ENCODE assay signal across 8 cellular contexts in genomic region chr9:124853605-124854143, GRCh38. TPM values are rescaled to one million over a fixed set of nuclear protein-coding genes. Genes with fewer than 3 reads are reported as not detected.
DNase-seq lines count a peak whose midpoint lies in the region; ATAC-seq and TF ChIP-seq lines count a peak whose summit lies in the region.

No MANE protein-coding gene starts in this region.

- no peak for TF ChIP-seq POLR2A in upper lobe of left lung (IDR thresholded peaks at IDR 0.05)

- H3K36me3 Mint-ChIP-seq in activated T-cell treated with anti-CD3 and anti-CD28 coated beads, Interleukin-2, amount 50 U/mL, for 4 hours (ENCODE audit: insufficient read depth) = peaks cover 18% of the 10 kb centered on the region
- peaks cover 6% of the 10 kb centered on the region for H3K36me3 Mint-ChIP-seq in memory B cell

- no peaks in the 10 kb centered on the region for H3K9me3 Mint-ChIP-seq in activated T-cell treated with anti-CD3 and anti-CD28 coated beads, Interleukin-2, amount 50 U/mL, for 4 hours
- no peaks in the 10 kb centered on the region for H3K9me3 Mint-ChIP-seq in memory B cell

- H3K27ac Mint-ChIP-seq in memory B cell = peak overlapping the region; percentile 74

- peak overlapping the region; percentile 66 for H3K4me3 Mint-ChIP-seq in activated T-cell treated with anti-CD3 and anti-CD28 coated beads, Interleukin-2, amount 50 U/mL, for 4 hours
- H3K4me3 Mint-ChIP-seq in memory B cell = peak overlapping the region; percentile 43

- H3K4me3 ChIP-seq in brain microvascular endothelial cell (ENCODE audit: low read depth, low read length) (peak overlapping the region; percentile 54), upper lobe of left lung (peak overlapping the region in 3 of 4 donors; percentile 35 to 54 (median 48))

- in situ Hi-C loops in brain microvascular endothelial cell (cut with HindIII; ENCODE audit: low pct_ligation_motif_present, low sequenced_read_pairs) = no loop called here

- no peaks in the 10 kb centered on the region for H3K9me3 ChIP-seq in upper lobe of left lung

- peaks cover 26% of the 10 kb centered on the region for H3K36me3 ChIP-seq in brain microvascular endothelial cell (replicated peaks)
- H3K36me3 ChIP-seq in upper lobe of left lung = peaks cover 8 to 26% (median 23%) of the 10 kb centered on the region in 4 donors

- peaks cover 23% of the 10 kb centered on the region for H3K4me1 Mint-ChIP-seq in activated T-cell treated with anti-CD3 and anti-CD28 coated beads, Interleukin-2, amount 50 U/mL, for 4 hours (ENCODE audit: low read depth)
- H3K4me1 Mint-ChIP-seq in memory B cell = peaks cover 3% of the 10 kb centered on the region

- DNase-seq in activated T-cell treated with anti-CD3 and anti-CD28 coated beads, Interleukin-2, amount 50 U/mL, for 4 hours = no peak
- DNase-seq in activated T-cell treated with anti-CD3 and anti-CD28 coated beads, Interleukin-2, amount 50 U/mL, for 48 hours = no peak
- DNase-seq in brain microvascular endothelial cell (no peak), memory B cell (ENCODE audit: low spot score in 2 of 2) (no peak), upper lobe of left lung (no peak), NCI-H2171 (lab: John Stamatoyannopoulos, UW) (no peak)
- DNase-seq in stimulated activated CD4-positive, alpha-beta T cell treated with anti-CD3 and anti-CD28 coated beads, Interleukin-1b, Interleukin-23, amount 100 ng/mL, for 48 hours = no peak

- no peak for TF ChIP-seq CTCF in brain microvascular endothelial cell (IDR thresholded peaks at IDR 0.05; ENCODE audit: low read depth, low read length, missing control alignments)
- no peak for TF ChIP-seq CTCF in upper lobe of left lung (IDR thresholded peaks at IDR 0.05)

- WGBS in upper lobe of left lung, 2 donors = 67 to 71% methylated on average over 4 to 10 of the region's 11 CpGs

- no peak for ATAC-seq in activated T-cell treated with anti-CD3 and anti-CD28 coated beads, Interleukin-2, amount 50 U/mL, for 4 hours
- ATAC-seq in memory B cell (ENCODE audit: low read depth) (no peak), upper lobe of left lung (ENCODE audit: low FRiP score in 2 of 2) (peak; percentile 3 to 36), GM19452 (IDR thresholded peaks at IDR 0.05; ENCODE audit: unreplicated experiment) (no peak)

- no peak for TF ChIP-seq EP300 in upper lobe of left lung (IDR thresholded peaks at IDR 0.05)

- H3K27me3 ChIP-seq in brain microvascular endothelial cell (replicated peaks) (no peaks in the 10 kb centered on the region), upper lobe of left lung (no peaks in the 10 kb centered on the region)

- peaks cover 4% of the 10 kb centered on the region for H3K27me3 Mint-ChIP-seq in activated T-cell treated with anti-CD3 and anti-CD28 coated beads, Interleukin-2, amount 50 U/mL, for 4 hours (ENCODE audit: low read depth)
- H3K27me3 Mint-ChIP-seq in memory B cell = no peaks in the 10 kb centered on the region

- peaks cover 11 to 18% (median 15%) of the 10 kb centered on the region in 4 donors for H3K4me1 ChIP-seq in upper lobe of left lung

- H3K27ac ChIP-seq in brain microvascular endothelial cell (no peak overlapping the region), upper lobe of left lung (peak overlapping the region in 2 of 4 donors; percentile 46 to 52)

RNA-seq across cellular contexts. Expression of gene WDR38, which starts 0.4 kb away (rescaled TPM):
- total RNA-seq in activated T-cell treated with anti-CD3 and anti-CD28 coated beads, Interleukin-2, amount 50 U/mL, for 4 hours = not detected
- total RNA-seq in upper lobe of left lung = 10 to 100 TPM in 2 of 6 donors, 1 to 10 TPM in 3, not detected in 1; 4.1 to 24.1 (median 9.0) TPM

RNA-seq across cellular contexts. Expression of gene RPL35, which starts 8.1 kb away (rescaled TPM):
- total RNA-seq in activated T-cell treated with anti-CD3 and anti-CD28 coated beads, Interleukin-2, amount 50 U/mL, for 4 hours = 1,000 to 10,000 TPM; 2,385 to 2,622 (median 2,487) TPM
- total RNA-seq in upper lobe of left lung = 1,000 to 10,000 TPM in 2 of 6 donors, 100 to 1,000 TPM in 4; 646 to 1,381 (median 944) TPM

RNA-seq across cellular contexts. Expression of gene ARPC5L, which starts 8.3 kb away (rescaled TPM):
- 100 to 1,000 TPM; 131 to 146 (median 146) TPM for total RNA-seq in activated T-cell treated with anti-CD3 and anti-CD28 coated beads, Interleukin-2, amount 50 U/mL, for 4 hours
- 10 to 100 TPM; 17.8 to 45.9 (median 34.4) TPM for total RNA-seq in upper lobe of left lung

Comparison
In these comparisons a context has a peak if more than half of its experiments do, and no peak if none do; other contexts are left out.
1. ATAC-seq: peak in upper lobe of left lung (2 of 2); none in activated T-cell treated with anti-CD3 and anti-CD28 coated beads, Interleukin-2, amount 50 U/mL, for 4 hours (0 of 2), memory B cell (single experiment) and GM19452 (single experiment).